Comparison of ENCODE assay signal across 9 cellular contexts in genomic region chr1:205598841-205599666, GRCh38. TPM values are rescaled to one million over a fixed set of nuclear protein-coding genes. Genes with fewer than 3 reads are reported as not detected.
DNase-seq lines count a peak whose midpoint lies in the region; FAIRE-seq and TF ChIP-seq lines count a peak whose summit lies in the region.
"Had no signal": no experiment of that assay in that cellular context is flagged by ENCODE, and none has a peak within 500 bp of the region (broad histone marks: within the 10 kb centered on the region; RNA-seq: fewer than 3 reads in every experiment).

No MANE protein-coding gene starts in this region.

- no peak for FAIRE-seq in RCC 7860 (lab: Jason Lieb, UNC)
- FAIRE-seq: GM18507 had no signal

- H3K27ac Mint-ChIP-seq in HFFc6, result peak overlapping the region; percentile 12; the same call in 1 of the 2 replicates

- no peak overlapping the region for H3K4me3 Mint-ChIP-seq in HFFc6

- H3K36me3 ChIP-seq in breast epithelium, result no peaks in the 10 kb centered on the region
- peaks cover 0 to 66% (median 14%) of the 10 kb centered on the region in 6 donors for H3K36me3 ChIP-seq in spleen

- no peaks in the 10 kb centered on the region for H3K9me3 ChIP-seq in breast epithelium
- H3K9me3 ChIP-seq in spleen, result no peaks in the 10 kb centered on the region

- 55 to 68% (median 66%) methylated on average over 18 of the region's 18 CpGs for WGBS in spleen, 5 donors

- no peaks in the 10 kb centered on the region for H3K9me3 Mint-ChIP-seq in HFFc6

- intact Hi-C loops in breast epithelium (cut with DNase I; ENCODE audit: low total_unique reads), result loop anchor here (10.0 kb wide), 1 partner anchor 46 kb away; no protein-coding TSS in a partner anchor
- intact Hi-C loops in spleen (cut with DNase I; ENCODE audit: low total_unique reads), result no loop called here

- H3K4me3 ChIP-seq in breast epithelium (peak overlapping the region in 1 of 3 donors; percentile 34), spleen (no peak overlapping the region)

- peak; percentile 16 for DNase-seq in HFFc6
- no peak for DNase-seq in breast epithelium (ENCODE audit: low spot score in 2 of 2)
- DNase-seq in islet precursor cell, result peak; percentile 21
- DNase-seq in spleen, result no peak
- DNase-seq in NCI-H2196 treated with DMSO at 0.1 percent for 48 hours (lab: John Stamatoyannopoulos, UW; ENCODE audit: unreplicated experiment), result no peak
- no peak for DNase-seq in RCC 7860 (ENCODE audit: low spot score)
- DNase-seq in NCI-H1048 (lab: John Stamatoyannopoulos, UW), result no peak
- DNase-seq in stimulated activated CD4-positive, alpha-beta T cell treated with anti-CD3 and anti-CD28 coated beads, Interleukin-4, amount 100 ng/mL, for 1 hour, result no peak

- H3K4me1 Mint-ChIP-seq in HFFc6 (ENCODE audit: low read depth), result peaks cover 19% of the 10 kb centered on the region

- H3K4me1 ChIP-seq in breast epithelium (peaks cover 0 to 13% of the 10 kb centered on the region in 2 donors), spleen (peaks cover 0 to 52% (median 10%) of the 10 kb centered on the region in 6 donors)

- peaks cover 8% of the 10 kb centered on the region; the same call in 1 of the 2 replicates for H3K36me3 Mint-ChIP-seq in HFFc6 (ENCODE audit: low read depth)

- H3K27me3 ChIP-seq in breast epithelium, result no peaks in the 10 kb centered on the region
- H3K27me3 ChIP-seq in spleen (replicated peaks in 1 of 7), result no peaks in the 10 kb centered on the region

- TF ChIP-seq CTCF in HFFc6 (IDR thresholded peaks at IDR 0.05) (no peak), breast epithelium (IDR thresholded peaks at IDR 0.05) (no peak), spleen (IDR thresholded peaks at IDR 0.05 in 8 of 11, conservative IDR thresholded peaks at IDR 0.05 in 3 of 11) (no peak)

- TF ChIP-seq POLR2A in breast epithelium (IDR thresholded peaks at IDR 0.05) (no peak), spleen (IDR thresholded peaks at IDR 0.05) (no peak)

- H3K27me3 Mint-ChIP-seq in HFFc6 (ENCODE audit: insufficient read depth), result peaks cover 1% of the 10 kb centered on the region

- H3K27ac ChIP-seq in breast epithelium (peak overlapping the region; percentile 66 to 78), spleen (peak overlapping the region in 6 of 8 donors; percentile 22 to 57 (median 38))

RNA-seq across cellular contexts. Expression of gene ELK4, which starts 32.8 kb away (rescaled TPM):
- 10 to 100 TPM; 32.9 to 37.6 (median 35.6) TPM for total RNA-seq in HFFc6 (2021; fragmentation: NEBNext Ultra II Directional; extraction: Animal tissue kit (Norgen Biotek cat#: 25700))
- total RNA-seq in breast epithelium (10 to 100 TPM; 22.6 to 32.5 (median 26.5) TPM), spleen (100 to 1,000 TPM in 4 of 7 donors, 10 to 100 TPM in 3; 50.9 to 109 (median 102) TPM)
- 10 to 100 TPM in 1 of 3 donors, 1 to 10 TPM in 2; 8.5 to 12.5 (median 9.8) TPM for polyA plus RNA-seq in spleen

Comparison
In these comparisons a context has a peak if more than half of its experiments do, and no peak if none do; other contexts are left out.
1. DNase-seq: peak in HFFc6 (single experiment) and islet precursor cell (single experiment); none in breast epithelium (0 of 2), spleen (single experiment), NCI-H2196 treated with DMSO at 0.1 percent for 48 hours (single experiment), RCC 7860 (single experiment), NCI-H1048 (single experiment) and stimulated activated CD4-positive, alpha-beta T cell treated with anti-CD3 and anti-CD28 coated beads, Interleukin-4, amount 100 ng/mL, for 1 hour (single experiment).